Comparison of ENCODE assay signal across 8 cellular contexts in genomic region chr1:94927405-94928175, GRCh38. TPM values are rescaled to one million over a fixed set of nuclear protein-coding genes. Genes with fewer than 3 reads are reported as not detected.
DNase-seq lines count a peak whose midpoint lies in the region; ATAC-seq and TF ChIP-seq lines count a peak whose summit lies in the region.

No MANE protein-coding gene starts in this region.

- TF ChIP-seq CTCF in cardiac muscle cell (IDR thresholded peaks at IDR 0.05; ENCODE audit: low read depth, low read length) = no peak
- no peak for TF ChIP-seq CTCF in KMS-11 (conservative IDR thresholded peaks at IDR 0.05; ENCODE audit: low read depth, low read length)

- no peak overlapping the region for H3K4me2 ChIP-seq in KMS-11

- H4K20me1 ChIP-seq in KMS-11 (ENCODE audit: insufficient read depth) = no peaks in the 10 kb centered on the region

- H2AFZ ChIP-seq in KMS-11 (ENCODE audit: low read depth) = peak overlapping the region; percentile 14; the same call in 1 of the 2 replicates

- H3K9me3 ChIP-seq in cardiac muscle cell (ENCODE audit: low read depth) (no peaks in the 10 kb centered on the region), adipocyte (ENCODE audit: control insufficient read depth, low read length) (no peaks in the 10 kb centered on the region), iPS-15b (ENCODE audit: control insufficient read depth, insufficient read depth, low read length) (no peaks in the 10 kb centered on the region)

- DNase-seq in cardiac muscle cell (ENCODE audit: low read depth in 1 of 2, low spot score in 1 of 2) = peak; percentile 54 to 68
- DNase-seq in Right ventricle myocardium superior = no peak
- peak; percentile 65 for DNase-seq in adipocyte (ENCODE audit: low read depth)
- DNase-seq in skeletal muscle cell (ENCODE audit: low read depth) = no peak
- no peak for DNase-seq in germinal center (ENCODE audit: low spot score)
- DNase-seq in SKM-1 (lab: John Stamatoyannopoulos, UW; ENCODE audit: unreplicated experiment) = no peak

- H3K4me3 ChIP-seq in cardiac muscle cell (peak overlapping the region; percentile 82), KMS-11 (IDR thresholded peaks at IDR 0.05; ENCODE audit: insufficient read depth, low read depth, low read length) (no peak overlapping the region), adipocyte (ENCODE audit: low read length) (peak overlapping the region; percentile 86), iPS-15b (ENCODE audit: low read depth, low read length) (peak overlapping the region; percentile 74), skeletal muscle cell (ENCODE audit: low read depth, low read length) (peak overlapping the region; percentile 91)

- intact Hi-C loops in Right ventricle myocardium superior (cut with DNase I) = loop anchor here (2.0 to 10.0 kb wide), 2 partner anchors 87 to 115 kb away; no protein-coding TSS in a partner anchor

- peaks cover 32% of the 10 kb centered on the region for H3K4me1 ChIP-seq in cardiac muscle cell (ENCODE audit: low read depth)
- no peaks in the 10 kb centered on the region for H3K4me1 ChIP-seq in KMS-11 (ENCODE audit: low read depth, poor library complexity, severe bottlenecking)
- peaks cover 41% of the 10 kb centered on the region for H3K4me1 ChIP-seq in adipocyte (ENCODE audit: control insufficient read depth, insufficient read depth, low read length)
- H3K4me1 ChIP-seq in iPS-15b (ENCODE audit: control insufficient read depth, insufficient read depth, low read length) = peaks cover 21% of the 10 kb centered on the region

- no peaks in the 10 kb centered on the region for H3K27me3 ChIP-seq in cardiac muscle cell
- H3K27me3 ChIP-seq in KMS-11 (ENCODE audit: insufficient read depth, low read depth) = no peaks in the 10 kb centered on the region
- no peaks in the 10 kb centered on the region for H3K27me3 ChIP-seq in adipocyte (replicated peaks; ENCODE audit: control insufficient read depth, insufficient read depth, low read length)
- no peaks in the 10 kb centered on the region for H3K27me3 ChIP-seq in iPS-15b (ENCODE audit: control insufficient read depth, insufficient read depth, low read length)

- ATAC-seq in Right ventricle myocardium superior (ENCODE audit: poor library complexity) = no peak

- no peak overlapping the region for H3K9ac ChIP-seq in KMS-11
- peak overlapping the region; percentile 91 for H3K9ac ChIP-seq in adipocyte (ENCODE audit: low read length)
- peak overlapping the region; percentile 61 for H3K9ac ChIP-seq in iPS-15b (ENCODE audit: low read depth, low read length)

- H3K27ac ChIP-seq in cardiac muscle cell = peak overlapping the region; percentile 99
- no peak overlapping the region for H3K27ac ChIP-seq in KMS-11

- no peaks in the 10 kb centered on the region for H3K36me3 ChIP-seq in cardiac muscle cell
- H3K36me3 ChIP-seq in KMS-11 (ENCODE audit: insufficient read depth) = no peaks in the 10 kb centered on the region
- peaks cover under 1% of the 10 kb centered on the region for H3K36me3 ChIP-seq in adipocyte (ENCODE audit: control insufficient read depth, insufficient read depth, low read length, severe bottlenecking)
- H3K36me3 ChIP-seq in iPS-15b (ENCODE audit: control insufficient read depth, insufficient read depth, low read length) = no peaks in the 10 kb centered on the region

- 0 out of 2 replicates have a peak, but pooled peaks cover 4% of the 10 kb centered on the region for H3K79me2 ChIP-seq in KMS-11 (ENCODE audit: insufficient read depth, low read depth)

RNA-seq across cellular contexts. Expression of gene CNN3, which starts 0.7 kb away (rescaled TPM):
- 101 and 108 TPM in 2 replicates for total RNA-seq in cardiac muscle cell
- 135 and 156 TPM in 2 replicates for polyA plus RNA-seq in cardiac muscle cell
- 49.4 TPM for total RNA-seq in Right ventricle myocardium superior

Comparison
In these comparisons a context has a peak if more than half of its experiments do, and no peak if none do; other contexts are left out.
1. DNase-seq: peak in cardiac muscle cell (2 of 2) and adipocyte (single experiment); none in Right ventricle myocardium superior (single experiment), skeletal muscle cell (single experiment), germinal center (single experiment) and SKM-1 (single experiment).